Comparison of ENCODE assay signal across 7 cellular contexts in the genomic region with DNA sequence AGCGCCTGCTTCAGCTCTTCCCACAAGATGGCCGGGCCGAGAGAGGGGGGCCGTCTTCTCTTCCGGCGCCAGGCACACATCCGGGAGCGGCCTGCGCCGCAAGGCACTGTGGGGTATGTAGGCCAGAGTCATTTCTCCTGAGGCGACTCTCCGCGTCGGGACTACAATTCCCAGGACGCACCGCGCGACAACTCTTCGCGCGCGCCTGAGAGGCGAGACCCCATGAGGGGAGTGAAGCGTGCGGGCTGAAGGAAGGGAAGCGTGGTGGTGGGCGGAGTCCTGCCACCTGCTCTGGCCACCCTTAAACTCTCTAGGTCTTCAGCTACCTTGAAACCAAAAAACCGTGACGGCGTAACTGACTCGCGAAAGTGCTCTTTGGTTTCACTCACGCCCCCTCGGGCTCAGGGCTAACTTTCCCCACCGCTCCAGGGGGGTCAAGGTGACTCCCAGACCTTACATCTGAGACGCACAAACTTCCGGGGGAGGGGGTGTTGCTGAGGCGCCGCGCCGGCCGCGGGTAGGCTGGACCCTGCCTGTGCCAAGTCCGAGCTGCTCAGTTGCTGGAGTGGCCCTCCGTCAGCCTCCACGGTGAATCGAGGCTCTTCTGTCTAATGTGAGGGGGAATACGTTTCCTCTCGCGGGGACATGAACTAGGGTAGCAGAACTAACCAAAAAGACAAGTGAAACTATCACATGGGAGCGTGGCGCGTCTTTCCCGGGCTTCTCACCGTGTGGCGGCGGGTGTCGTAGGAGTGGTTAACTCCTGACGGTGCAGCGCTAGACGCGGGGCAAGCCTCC. TPM values are rescaled to one million over a fixed set of nuclear protein-coding genes. Genes with fewer than 3 reads are reported as not detected.
DNase-seq lines count a peak whose midpoint lies in the region; ATAC-seq, FAIRE-seq and TF ChIP-seq lines count a peak whose summit lies in the region.

A gene (minus strand): TSS at position 45 of the 798 bp plus-strand sequence. CDS start 102 bp downstream, outside the sequence.

- peak; percentile 100 for FAIRE-seq in GM18507 (lab: Jason Lieb, UNC)

- TF ChIP-seq CTCF in astrocyte of the cerebellum (IDR thresholded peaks at IDR 0.05; ENCODE audit: low read depth, low read length, missing control alignments) = no peak

- H3K4me3 ChIP-seq in astrocyte of the cerebellum (ENCODE audit: low read depth, low read length) = peak within 1 kb of the TSS; percentile 89

- in situ Hi-C loops in astrocyte of the cerebellum (cut with HindIII; ENCODE audit: low sequenced_read_pairs) = no loop called here

- peak; percentile 88 for ATAC-seq in HG02981 (IDR thresholded peaks at IDR 0.05; ENCODE audit: unreplicated experiment)

- DNase-seq in GM18507 (ENCODE audit: extremely low spot score, insufficient read length, low read depth) = peak; percentile 89
- DNase-seq in NCI-H2029 treated with DMSO at 0.1 percent for 48 hours (lab: John Stamatoyannopoulos, UW) = peak; percentile 95
- peak; percentile 91 for DNase-seq in T-helper 9 cell
- DNase-seq in astrocyte of the cerebellum (ENCODE audit: low read depth) = peak; percentile 94
- peak; percentile 92 for DNase-seq in hepatic stellate cell (ENCODE audit: low spot score)
- DNase-seq in renal cortical epithelial cell (ENCODE audit: low read depth) = peak; percentile 94

RNA-seq across cellular contexts. Expression of the gene that starts here (rescaled TPM):
- 150 and 330 TPM in 2 replicates for total RNA-seq in renal cortical epithelial cell

Comparison
In these comparisons a context has a peak if more than half of its experiments do, and no peak if none do; other contexts are left out.
1. Peak in every context shown above with its lines: DNase-seq, ATAC-seq and H3K4me3 ChIP-seq.